ENCODE assay signal across 8 cellular contexts in the genomic region with DNA sequence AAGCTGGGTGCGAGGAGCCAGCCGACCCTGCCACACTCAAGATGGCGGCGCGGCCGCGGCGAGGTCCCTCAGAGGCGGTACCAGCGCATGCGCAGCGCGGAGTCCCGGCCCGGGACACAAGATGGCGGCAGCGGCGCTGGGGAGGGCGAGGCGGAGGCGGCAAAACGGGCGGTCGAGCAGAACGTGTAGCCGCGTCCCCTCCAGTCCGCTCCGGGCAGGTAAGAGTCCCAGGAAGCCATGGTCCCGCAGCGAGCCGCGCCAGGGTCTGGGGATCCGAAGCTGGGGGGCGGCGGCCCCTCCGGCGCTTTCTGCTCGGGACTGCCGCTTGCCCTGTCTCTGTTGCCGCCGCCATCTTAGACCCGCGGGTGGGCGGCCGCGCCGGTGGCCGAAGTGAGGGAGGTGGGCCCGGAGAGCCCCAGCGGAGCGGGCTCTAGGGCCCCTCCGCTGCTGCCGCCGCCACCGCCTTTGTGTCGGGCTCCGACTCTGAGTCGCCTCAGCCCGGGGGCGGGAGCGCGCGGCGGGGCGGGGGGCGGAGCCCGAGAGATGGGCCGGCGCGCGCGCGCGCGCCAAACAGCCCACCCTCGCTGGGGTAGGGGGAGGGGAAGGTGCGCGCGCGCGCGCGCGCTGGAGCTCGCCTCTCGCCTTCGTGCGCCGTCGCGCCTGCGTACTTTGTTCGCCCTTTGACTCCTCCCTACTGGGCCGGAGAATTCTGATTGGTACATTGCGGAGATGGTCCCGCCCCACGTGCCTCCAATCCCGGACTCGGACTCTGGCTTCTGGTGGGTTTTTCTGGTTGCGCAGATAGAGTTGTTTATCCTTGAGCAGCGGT. TPM values are rescaled to one million over a fixed set of nuclear protein-coding genes. Genes with fewer than 3 reads are reported as not detected.
DNase-seq lines count a peak whose midpoint lies in the region; ATAC-seq and TF ChIP-seq lines count a peak whose summit lies in the region.

Gene PCIF1 (plus strand): TSS at position 97 of the 829 bp plus-strand sequence. CDS start 4,317 bp downstream, outside the sequence.

- no peak for TF ChIP-seq CTCF in C4-2B (conservative IDR thresholded peaks at IDR 0.05)

- ATAC-seq in GM19395 (IDR thresholded peaks at IDR 0.05; ENCODE audit: unreplicated experiment) (peak; percentile 75), HG03558 (IDR thresholded peaks at IDR 0.05; ENCODE audit: extremely low read depth, unreplicated experiment) (peak; percentile 57), left lobe of liver (peak; percentile 92)

- peak within 1 kb of the TSS; percentile 99 for H3K27ac ChIP-seq in C4-2B

- peak; percentile 95 for DNase-seq in NCI-H748 (lab: John Stamatoyannopoulos, UW; ENCODE audit: unreplicated experiment)
- DNase-seq in activated CD4-positive, alpha-beta T cell treated with anti-CD3 and anti-CD28 coated beads, Interleukin-2, amount 50 U/mL, for 1 hour, result peak; percentile 98
- DNase-seq in cortex of kidney (lab: John Stamatoyannopoulos, UW), result peak; percentile 91
- peak; percentile 99 for DNase-seq in left lobe of liver (ENCODE audit: low spot score)
- DNase-seq in stimulated activated CD4-positive, alpha-beta T cell treated with anti-CD3 and anti-CD28 coated beads, Interleukin-2, amount 100 ng/mL, for 24 hours, result peak; percentile 98

RNA-seq across cellular contexts. Expression of gene PCIF1, which starts in this region (rescaled TPM):
- 11.2 TPM for total RNA-seq in left lobe of liver

Comparison
In these comparisons a context has a peak if more than half of its experiments do, and no peak if none do; other contexts are left out.
1. Peak in every context shown above with its lines: DNase-seq, ATAC-seq and H3K27ac ChIP-seq.